ENCODE assay signal across 8 cellular contexts in the genomic region with DNA sequence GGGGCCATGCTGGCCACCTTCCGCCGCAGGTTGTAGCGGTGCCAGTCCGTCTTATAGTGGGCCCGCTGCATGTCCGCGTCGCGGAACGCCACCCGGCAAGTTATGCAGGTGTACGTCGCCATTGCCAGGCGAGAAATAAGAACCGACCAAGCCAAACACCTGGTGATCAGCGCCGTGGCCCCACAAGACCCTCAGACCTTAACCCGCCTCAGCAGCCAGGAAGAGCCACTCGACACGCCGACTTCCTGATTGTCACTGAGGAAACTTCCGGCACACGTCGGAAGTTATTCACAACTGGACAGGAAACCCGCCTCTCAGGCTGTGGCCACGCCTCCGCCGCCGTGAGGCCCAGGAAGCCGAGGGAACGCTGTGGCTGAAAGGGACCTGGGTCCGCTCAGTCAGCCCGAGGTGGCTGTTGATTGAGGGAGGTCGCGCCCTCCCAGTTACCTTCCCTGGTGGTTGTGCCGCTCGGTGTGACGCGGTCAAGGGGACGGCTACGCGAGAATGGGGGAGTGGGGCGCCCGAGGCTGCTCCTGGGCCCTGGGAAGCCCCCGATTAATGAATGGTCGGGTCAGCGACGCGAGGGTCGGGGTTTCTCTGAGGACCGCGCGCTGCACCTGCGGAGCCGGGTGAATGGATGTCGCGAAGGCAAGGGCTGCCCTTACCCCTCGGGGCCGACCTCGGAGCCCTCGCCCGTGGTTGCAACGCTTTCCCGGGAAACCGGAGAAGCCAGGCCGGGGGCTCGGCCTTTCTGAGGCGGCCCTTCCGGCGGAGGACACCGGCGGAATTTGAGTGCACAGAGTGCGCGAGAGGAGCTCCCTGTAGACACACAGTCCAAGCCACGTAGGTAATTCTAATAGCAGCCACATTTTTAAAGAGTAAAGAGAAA. TPM values are rescaled to one million over a fixed set of nuclear protein-coding genes. Genes with fewer than 3 reads are reported as not detected.
DNase-seq lines count a peak whose midpoint lies in the region; ATAC-seq, FAIRE-seq and TF ChIP-seq lines count a peak whose summit lies in the region.

A gene with protein sequence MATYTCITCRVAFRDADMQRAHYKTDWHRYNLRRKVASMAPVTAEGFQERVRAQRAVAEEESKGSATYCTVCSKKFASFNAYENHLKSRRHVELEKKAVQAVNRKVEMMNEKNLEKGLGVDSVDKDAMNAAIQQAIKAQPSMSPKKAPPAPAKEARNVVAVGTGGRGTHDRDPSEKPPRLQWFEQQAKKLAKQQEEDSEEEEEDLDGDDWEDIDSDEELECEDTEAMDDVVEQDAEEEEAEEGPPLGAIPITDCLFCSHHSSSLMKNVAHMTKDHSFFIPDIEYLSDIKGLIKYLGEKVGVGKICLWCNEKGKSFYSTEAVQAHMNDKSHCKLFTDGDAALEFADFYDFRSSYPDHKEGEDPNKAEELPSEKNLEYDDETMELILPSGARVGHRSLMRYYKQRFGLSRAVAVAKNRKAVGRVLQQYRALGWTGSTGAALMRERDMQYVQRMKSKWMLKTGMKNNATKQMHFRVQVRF (minus strand): TSS at position 257 of the 889 bp plus-strand sequence. CDS start 135 bp downstream, at position 122.

- H3K27ac ChIP-seq in right atrium auricular region: peak within 1 kb of the TSS; percentile 86 to 89

- DNase-seq in GM18507 (ENCODE audit: extremely low spot score, insufficient read length, low read depth) (peak; percentile 64), NCI-H1930 (lab: John Stamatoyannopoulos, UW) (peak; percentile 94 to 95), anterior cingulate cortex (lab: John Stamatoyannopoulos, UW) (peak; percentile 18 to 93 (median 84)), right atrium auricular region (ENCODE audit: low spot score) (peak; percentile 93), pulmonary artery endothelial cell (ENCODE audit: low read depth, low spot score) (peak; percentile 46), urothelium cell line (ENCODE audit: low spot score) (peak; percentile 92)

- peak within 1 kb of the TSS; percentile 68 to 95 for H3K4me3 ChIP-seq in right atrium auricular region

- H3K9me3 ChIP-seq in right atrium auricular region: no peaks in the 10 kb centered on the region

- peaks cover 0 to 71% of the 10 kb centered on the region in 2 donors for H3K4me1 ChIP-seq in right atrium auricular region

- FAIRE-seq in GM18507 (lab: Jason Lieb, UNC): peak; percentile 95
- FAIRE-seq in urothelium cell line (lab: Jason Lieb, UNC): peak; percentile 58

- no peaks in the 10 kb centered on the region for H3K27me3 ChIP-seq in right atrium auricular region

- TF ChIP-seq CTCF in right atrium auricular region (IDR thresholded peaks at IDR 0.05): no peak

- peaks cover 27% of the 10 kb centered on the region for H3K36me3 ChIP-seq in right atrium auricular region

- peak; percentile 77 for ATAC-seq in HG02973 (IDR thresholded peaks at IDR 0.05; ENCODE audit: unreplicated experiment)

- intact Hi-C loops in T-helper 2 cell treated with Interferon-gamma antibody and Interleukin-4, amounts not matched to agents 100 ng/mL and 5 ng/mL, for 36 hours (cut with micrococcal nuclease): loop anchor here (1.0 to 10.0 kb wide), 7 partner anchors 9 to 1881 kb away; a partner anchor contains a TSS

RNA-seq across cellular contexts. Expression of the gene that starts here (rescaled TPM):
- 32.0 and 33.6 TPM in 2 replicates for total RNA-seq in T-helper 2 cell treated with Interferon-gamma antibody and Interleukin-4, amounts not matched to agents 100 ng/mL and 5 ng/mL, for 36 hours
- total RNA-seq in right atrium auricular region: 10 to 100 TPM; 36.7 to 54.9 TPM
- 38.0 and 41.9 TPM in 2 replicates for total RNA-seq in pulmonary artery endothelial cell

Comparison
In these comparisons a context has a peak if more than half of its experiments do, and no peak if none do; other contexts are left out.
1. Peak in every context shown above with its lines: DNase-seq, ATAC-seq, H3K4me3 ChIP-seq and H3K27ac ChIP-seq.